Comparison of ENCODE assay signal across 8 cellular contexts in the genomic region with DNA sequence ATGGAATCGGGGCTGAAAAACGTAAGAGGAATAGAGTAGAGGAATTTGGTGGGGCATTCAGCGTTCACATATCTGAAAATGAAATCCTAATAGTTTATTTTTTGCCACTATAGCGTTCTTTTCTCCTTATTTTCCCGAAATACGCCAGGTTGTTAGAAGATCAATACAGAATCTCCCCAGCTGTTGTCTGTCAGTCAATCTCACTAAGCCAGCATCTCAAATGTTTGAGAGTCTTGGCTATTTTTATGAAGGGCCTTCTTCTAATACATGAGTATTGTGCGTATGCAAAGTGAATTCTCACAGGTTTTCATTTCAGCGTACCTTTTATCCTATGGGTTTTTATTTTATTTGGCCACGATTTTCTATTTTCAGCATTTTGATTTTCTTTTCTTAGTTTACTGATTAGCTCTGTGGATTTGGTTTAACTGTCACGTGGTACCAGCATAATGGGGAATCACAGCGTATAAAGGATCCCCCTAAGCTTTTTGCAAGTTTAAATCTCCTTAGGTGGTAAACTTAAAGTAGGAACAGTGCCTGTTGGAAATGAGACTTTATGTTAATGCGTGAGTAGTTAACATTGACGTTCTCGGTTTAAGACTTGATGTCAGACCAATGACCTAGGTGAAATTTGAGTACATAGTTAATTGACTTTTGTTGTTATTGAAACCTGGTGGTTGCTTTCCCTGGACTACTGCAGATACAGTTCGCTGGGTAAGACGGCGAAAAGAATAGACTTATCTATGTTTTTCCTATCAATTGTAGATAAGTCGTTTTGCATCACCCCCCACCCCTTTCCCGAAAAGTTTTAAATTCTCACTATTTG. TPM values are rescaled to one million over a fixed set of nuclear protein-coding genes. Genes with fewer than 3 reads are reported as not detected.
DNase-seq lines count a peak whose midpoint lies in the region; ATAC-seq and TF ChIP-seq lines count a peak whose summit lies in the region.

No MANE protein-coding gene starts in this region.

- H3K27me3 ChIP-seq in endocrine pancreas (ENCODE audit: control insufficient read depth, insufficient read depth, low read length) (no peaks in the 10 kb centered on the region), neural cell (ENCODE audit: insufficient read depth, low read depth, low read length) (no peaks in the 10 kb centered on the region)

- H3K4me2 ChIP-seq in neural cell (ENCODE audit: low read length): peak overlapping the region; percentile 62

- H2AFZ ChIP-seq in neural cell (ENCODE audit: low read depth, low read length): peak overlapping the region; percentile 74

- peak overlapping the region; percentile 93 for H3K27ac ChIP-seq in neural cell (ENCODE audit: low read length)

- peaks cover 9% of the 10 kb centered on the region for H3K4me1 ChIP-seq in endocrine pancreas (ENCODE audit: control insufficient read depth, insufficient read depth, low read length)

- no peak for ATAC-seq in GM18873 (IDR thresholded peaks at IDR 0.05; ENCODE audit: low FRiP score, unreplicated experiment)

- H3K36me3 ChIP-seq in endocrine pancreas (ENCODE audit: control insufficient read depth, insufficient read depth, low read length): no peaks in the 10 kb centered on the region
- no peaks in the 10 kb centered on the region for H3K36me3 ChIP-seq in neural cell (ENCODE audit: insufficient read depth, low read length)

- H3K9me3 ChIP-seq in endocrine pancreas (ENCODE audit: control insufficient read depth, low read length) (no peaks in the 10 kb centered on the region), neural cell (ENCODE audit: low read length) (no peaks in the 10 kb centered on the region)

- H3F3A ChIP-seq in neural cell (ENCODE audit: insufficient read depth, low read length, poor library complexity, severe bottlenecking): peaks cover 5% of the 10 kb centered on the region

- H3K4me3 ChIP-seq in endocrine pancreas (ENCODE audit: control insufficient read depth, insufficient read depth, low read length) (peak overlapping the region; percentile 89), neural cell (ENCODE audit: low read length) (peak overlapping the region; percentile 82)

- peaks cover 60% of the 10 kb centered on the region for H3K79me2 ChIP-seq in neural cell (replicated peaks; ENCODE audit: insufficient read depth, low read length)

- TF ChIP-seq EP300 in neural cell (conservative IDR thresholded peaks at IDR 0.05; ENCODE audit: poor library complexity, severe bottlenecking): no peak

- peaks cover 14% of the 10 kb centered on the region for H4K20me1 ChIP-seq in neural cell (ENCODE audit: insufficient read depth)

- no peak for TF ChIP-seq RAD21 in neural cell (conservative IDR thresholded peaks at IDR 0.05)

- H3K9me2 ChIP-seq in neural cell (ENCODE audit: insufficient read depth, low read length): no peaks in the 10 kb centered on the region

- DNase-seq in ELR (ENCODE audit: low read depth) (peak; percentile 5), NCI-H82 (lab: John Stamatoyannopoulos, UW) (peak; percentile 77), NOMO-1 treated with DMSO at 0.1 percent for 48 hours (lab: John Stamatoyannopoulos, UW; ENCODE audit: unreplicated experiment) (no peak), GF-D8 (lab: John Stamatoyannopoulos, UW) (no peak), SIG-M5 (lab: John Stamatoyannopoulos, UW) (no peak)

- TF ChIP-seq CTCF in neural cell (IDR thresholded peaks at IDR 0.05; ENCODE audit: poor library complexity, severe bottlenecking): no peak

- H3K9ac ChIP-seq in endocrine pancreas (ENCODE audit: control insufficient read depth, insufficient read depth, low read length): peak overlapping the region; percentile 40
- peak overlapping the region; percentile 93 for H3K9ac ChIP-seq in neural cell (ENCODE audit: low read length)

TF ChIP-seq in neural cell, 6 proteins besides CTCF, POLR2A, EP300 and RAD21:
- no peak for TF ChIP-seq REST (IDR thresholded peaks at IDR 0.05; ENCODE audit: borderline replicate concordance)
- no peak for TF ChIP-seq POLR2AphosphoS5 (IDR thresholded peaks at IDR 0.05)
- no peak for TF ChIP-seq EZH2 (IDR thresholded peaks at IDR 0.05; ENCODE audit: borderline replicate concordance, insufficient read depth, low read length, poor library complexity, severe bottlenecking)
- TF ChIP-seq TAF1 (IDR thresholded peaks at IDR 0.05; ENCODE audit: low read depth): no peak
- no peak for TF ChIP-seq SMC3 (conservative IDR thresholded peaks at IDR 0.05; ENCODE audit: poor library complexity)
- no peak for TF ChIP-seq MXI1 (conservative IDR thresholded peaks at IDR 0.05; ENCODE audit: poor library complexity, severe bottlenecking)

RNA-seq across cellular contexts. Expression of gene FXR1, which starts 1.3 kb away (rescaled TPM):
- 101 and 109 TPM in 2 replicates for polyA plus RNA-seq in neural cell
- 205 and 243 TPM in 2 replicates for polyA minus RNA-seq in neural cell

Comparison
In these comparisons a context has a peak if more than half of its experiments do, and no peak if none do; other contexts are left out.
1. DNase-seq: peak in ELR (single experiment) and NCI-H82 (single experiment); none in NOMO-1 treated with DMSO at 0.1 percent for 48 hours (single experiment), GF-D8 (single experiment) and SIG-M5 (single experiment).